ENCODE assay signal across 1 cellular context in genomic region chr19:39539519-39540332, GRCh38.
TF ChIP-seq lines count a peak whose summit lies in the region.

Gene EID2, minus strand, starts transcription at chr19:39540161. Its CDS starts 82 bp downstream, at chr19:39540079.

TF ChIP-seq in GM12878, 131 proteins besides CTCF, POLR2A, EP300 and RAD21 (continued from another document):
- TF ChIP-seq PBX3 (IDR thresholded peaks at IDR 0.05; ENCODE audit: insufficient replicate concordance, low read depth, low read length) (no peak), ZSCAN29 (IDR thresholded peaks at IDR 0.05) (peak; percentile 62; the same call in 1 of the 2 replicates), EED (IDR thresholded peaks at IDR 0.05; ENCODE audit: low read depth) (peak; percentile 54), RB1 (IDR thresholded peaks at IDR 0.05; ENCODE audit: borderline replicate concordance) (peak; percentile 90; the same call in 1 of the 2 replicates), TAF1 (IDR thresholded peaks at IDR 0.05; ENCODE audit: borderline replicate concordance, low read depth, low read length) (0 out of 2 replicates have a peak, but pooled peaks have one; percentile 32), KLF5 (IDR thresholded peaks at IDR 0.05; ENCODE audit: partially characterized antibody) (no peak), POU2F2 (IDR thresholded peaks at IDR 0.05; ENCODE audit: borderline replicate concordance, low read depth, low read length) (peak; percentile 47; the same call in 1 of the 3 replicates), SIX5 (IDR thresholded peaks at IDR 0.05; ENCODE audit: low read depth, low read length, severe bottlenecking) (peak; percentile 4), CBX3 (IDR thresholded peaks at IDR 0.05; ENCODE audit: borderline replicate concordance, low read depth) (no peak), USF1 (IDR thresholded peaks at IDR 0.05; ENCODE audit: borderline replicate concordance, extremely low read length, insufficient read depth, low read depth, low read length) (no peak), SMAD1 (IDR thresholded peaks at IDR 0.05; ENCODE audit: low read depth, partially characterized antibody) (peak; percentile 19), E2F4 (IDR thresholded peaks at IDR 0.05; ENCODE audit: low read depth, low read length) (peak; percentile 39; the same call in 1 of the 2 replicates), DPF2 (IDR thresholded peaks at IDR 0.05) (peak; percentile 81; the same call in 1 of the 2 replicates), SREBF2 (IDR thresholded peaks at IDR 0.05; ENCODE audit: low read length) (no peak), PKNOX1 (IDR thresholded peaks at IDR 0.05) (0 out of 2 replicates have a peak, but pooled peaks have one; percentile 20), YY1 (IDR thresholded peaks at IDR 0.05; ENCODE audit: low read depth, low read length) (peak; percentile 67), NRF1 (conservative IDR thresholded peaks at IDR 0.05; ENCODE audit: low read depth, low read length) (peak; percentile 92), WRNIP1 (IDR thresholded peaks at IDR 0.05; ENCODE audit: borderline replicate concordance, low read depth, low read length) (no peak), CBFB (IDR thresholded peaks at IDR 0.05; ENCODE audit: low read depth) (peak; percentile 82), POLR2AphosphoS5 (IDR thresholded peaks at IDR 0.05; ENCODE audit: low read length) (peak; percentile 64; the same call in 1 of the 2 replicates), SMC3 (IDR thresholded peaks at IDR 0.05; ENCODE audit: borderline replicate concordance, low read length) (peak; percentile 62), HSF1 (IDR thresholded peaks at IDR 0.05; ENCODE audit: low read depth, low read length) (no peak), YBX1 (IDR thresholded peaks at IDR 0.05) (no peak), RUNX3 (IDR thresholded peaks at IDR 0.05; ENCODE audit: low read length) (peak; percentile 77), POLR2AphosphoS2 (IDR thresholded peaks at IDR 0.05; ENCODE audit: low read depth, low read length) (no peak), ZBTB11 (CRISPR knock-in tag; IDR thresholded peaks at IDR 0.05) (no peak), BACH1 (IDR thresholded peaks at IDR 0.05; ENCODE audit: borderline replicate concordance) (peak; percentile 50; the same call in 1 of the 2 replicates), MYC (IDR thresholded peaks at IDR 0.05; ENCODE audit: insufficient read depth, insufficient read length, insufficient replicate concordance, low read length, severe bottlenecking) (no peak), RELA (IDR thresholded peaks at IDR 0.05; ENCODE audit: borderline replicate concordance, partially characterized antibody) (peak; percentile 47), ZNF592 (IDR thresholded peaks at IDR 0.05) (no peak), IKZF2 (IDR thresholded peaks at IDR 0.05) (peak; percentile 68 to 71; a peak in 3 of 4 replicates), IKZF1 (conservative IDR thresholded peaks at IDR 0.05) (peak; percentile 92), HDGF (IDR thresholded peaks at IDR 0.05) (peak; percentile 66; the same call in 1 of the 2 replicates), TBL1XR1 (IDR thresholded peaks at IDR 0.05; ENCODE audit: low read depth, low read length) (no peak), MAX (IDR thresholded peaks at IDR 0.05; ENCODE audit: low read depth, low read length) (0 out of 2 replicates have a peak, but pooled peaks have one; percentile 15), MXI1 (IDR thresholded peaks at IDR 0.05; ENCODE audit: low read depth, low read length) (peak; percentile 37; the same call in 1 of the 2 replicates), SREBF1 (IDR thresholded peaks at IDR 0.05; ENCODE audit: low read length) (no peak), HCFC1 (IDR thresholded peaks at IDR 0.05; ENCODE audit: low read length) (no peak), GATAD2B (conservative IDR thresholded peaks at IDR 0.05; ENCODE audit: low read depth) (peak; percentile 92), BCLAF1 (IDR thresholded peaks at IDR 0.05) (0 out of 2 replicates have a peak, but pooled peaks have one; percentile 54), MLLT1 (IDR thresholded peaks at IDR 0.05) (peak; percentile 42; the same call in 1 of the 2 replicates), FOXM1 (IDR thresholded peaks at IDR 0.05; ENCODE audit: low read depth, low read length) (no peak), STAT3 (IDR thresholded peaks at IDR 0.05; ENCODE audit: low read depth, low read length) (no peak)
TF ChIP-seq in GM12878: peak in this region for 36.
